20 cellular contexts compared by ENCODE assay signal in genomic region chr11:126172596-126173038, GRCh38. TPM values are rescaled to one million over a fixed set of nuclear protein-coding genes. Genes with fewer than 3 reads are reported as not detected.
DNase-seq lines count a peak whose midpoint lies in the region; ATAC-seq, FAIRE-seq and TF ChIP-seq lines count a peak whose summit lies in the region.
"Had no signal": no experiment of that assay in that cellular context is flagged by ENCODE, and none has a peak within 500 bp of the region (broad histone marks: within the 10 kb centered on the region; RNA-seq: fewer than 3 reads in every experiment).

No MANE protein-coding gene starts in this region.

- H3K9me3 ChIP-seq in K562 (replicated peaks; ENCODE audit: control insufficient read depth, insufficient read depth, low read depth, low read length) (0 out of 2 replicates have a peak, but pooled peaks cover 2% of the 10 kb centered on the region), mesenchymal stem cell (ENCODE audit: control insufficient read depth, low read length) (no peaks in the 10 kb centered on the region), BE2C (no peaks in the 10 kb centered on the region)

- H3K4me2 ChIP-seq in K562 (ENCODE audit: insufficient read depth, low read length) (no peak overlapping the region), mesenchymal stem cell (ENCODE audit: low read length, poor library complexity, severe bottlenecking) (no peak overlapping the region)

- H3K4me3 ChIP-seq in BJ (ENCODE audit: low read depth, low read length) (no peak overlapping the region), K562 (no peak overlapping the region), mesenchymal stem cell (ENCODE audit: insufficient read depth in 1 of 2, low read depth in 1 of 2, low read length in 2 of 2) (no peak overlapping the region), BE2C (ENCODE audit: low read depth, low read length) (no peak overlapping the region)

- no peak overlapping the region for H3K4me3 Mint-ChIP-seq in nephron progenitor cell
- H3K4me3 Mint-ChIP-seq: brain; CD8-positive, alpha-beta T cell; natural killer cell; stimulated activated effector memory CD8-positive, alpha-beta T cell treated with anti-CD3 and anti-CD28 coated beads, Interleukin-12 subunit alpha, Interleukin-12 subunit beta, amount 100 ng/mL, for 72 hours had no signal

- H2BK15ac ChIP-seq in mesenchymal stem cell (ENCODE audit: low read depth, poor library complexity, severe bottlenecking): no peak overlapping the region

- ATAC-seq in K562 (no peak), HG03159 (IDR thresholded peaks at IDR 0.05; ENCODE audit: unreplicated experiment) (no peak)
- ATAC-seq: CD8-positive, alpha-beta T cell; natural killer cell; stimulated activated effector memory CD8-positive, alpha-beta T cell treated with anti-CD3 and anti-CD28 coated beads, Interleukin-12 subunit alpha, Interleukin-12 subunit beta, amount 100 ng/mL, for 72 hours had no signal

- peak overlapping the region; percentile 11 for H2BK120ac ChIP-seq in mesenchymal stem cell (ENCODE audit: low read depth, low read length)

- no peaks in the 10 kb centered on the region for H4K20me1 ChIP-seq in K562 (replicated peaks; ENCODE audit: control insufficient read depth, insufficient read depth, low read length)

- H2AK5ac ChIP-seq in mesenchymal stem cell (ENCODE audit: low read length, severe bottlenecking): no peak overlapping the region

- TF ChIP-seq POLR2A in K562 (conservative IDR thresholded peaks at IDR 0.05): no peak

- TF ChIP-seq CTCF in BJ (IDR thresholded peaks at IDR 0.05; ENCODE audit: insufficient read depth, low read depth, low read length) (no peak), K562 (IDR thresholded peaks at IDR 0.05 in 2 of 3, conservative IDR thresholded peaks at IDR 0.05 in 1 of 3; ENCODE audit: insufficient read depth in 2 of 3, low read depth in 1 of 3, low read length in 3 of 3) (no peak), BE2C (IDR thresholded peaks at IDR 0.05; ENCODE audit: low read depth, low read length) (no peak), nephron progenitor cell (IDR thresholded peaks at IDR 0.05) (no peak)

- in situ Hi-C loops in K562 (cut with MboI): no loop called here

- H3K23ac ChIP-seq in mesenchymal stem cell (ENCODE audit: low read length in 2 of 2): no peak overlapping the region

- H4K8ac ChIP-seq in mesenchymal stem cell (ENCODE audit: low read length): no peak overlapping the region

- POLR2A ChIA-PET in BJ (lab: Charles Lee) (no interaction called here), K562 (lab: Yijun Ruan, JAX) (no interaction called here)

- no peak for FAIRE-seq in K562 (lab: Jason Lieb, UNC)

- H3K27me3 ChIP-seq in BJ (ENCODE audit: control insufficient read depth, insufficient read depth, low read length) (peaks cover 7% of the 10 kb centered on the region), K562 (ENCODE audit: control insufficient read depth in 2 of 2, insufficient read depth in 2 of 2, low read length in 2 of 2) (peaks cover 50 to 68% of the 10 kb centered on the region in 2 experiments), mesenchymal stem cell (ENCODE audit: control insufficient read depth in 1 of 2, insufficient read depth in 1 of 2, low read length in 2 of 2) (peaks cover 0 to 31% of the 10 kb centered on the region in 2 experiments), BE2C (no peaks in the 10 kb centered on the region)

- H3K4me1 ChIP-seq in K562 (replicated peaks in 1 of 2; ENCODE audit: control insufficient read depth in 2 of 2, insufficient read depth in 2 of 2, low read length in 2 of 2): no peaks in the 10 kb centered on the region
- H3K4me1 ChIP-seq in mesenchymal stem cell (ENCODE audit: control insufficient read depth, insufficient read depth, low read depth, low read length): no peaks in the 10 kb centered on the region
- H3K4me1 ChIP-seq in BE2C: peaks cover 8% of the 10 kb centered on the region

- H3K4me1 Mint-ChIP-seq in nephron progenitor cell: peaks cover 17% of the 10 kb centered on the region
- H3K4me1 Mint-ChIP-seq: stimulated activated effector memory CD8-positive, alpha-beta T cell treated with anti-CD3 and anti-CD28 coated beads, Interleukin-12 subunit alpha, Interleukin-12 subunit beta, amount 100 ng/mL, for 72 hours had no signal

- CTCF ChIA-PET in BJ (lab: Yijun Ruan, JAX): no interaction called here
- CTCF ChIA-PET in K562 (lab: Yijun Ruan, JAX; ENCODE audit: low intra/inter-chr PET ratio): no interaction called here

- WGBS in K562 (ENCODE audit: insufficient coverage, low coverage, missing lambda C conversion rate): 0% methylated on average over 8 of the region's 8 CpGs
- WGBS in mesenchymal stem cell: 85% methylated on average over 8 of the region's 8 CpGs

- H2BK12ac ChIP-seq in mesenchymal stem cell (ENCODE audit: low read length in 2 of 2): no peak overlapping the region

- BruUV-seq in K562 (replicated peaks; lab: Mats Ljungman, UMichigan): no TSS peak

- H3K27me3 Mint-ChIP-seq in nephron progenitor cell (ENCODE audit: low read depth, poor library complexity): peaks cover 26% of the 10 kb centered on the region

- H3K18ac ChIP-seq in mesenchymal stem cell (ENCODE audit: low read depth in 1 of 2, low read length in 2 of 2): no peak overlapping the region

- no peak overlapping the region for H3K9ac ChIP-seq in K562 (ENCODE audit: insufficient read depth in 1 of 2, low read depth in 2 of 2, low read length in 2 of 2)
- H3K9ac ChIP-seq in mesenchymal stem cell (ENCODE audit: low read length): peak overlapping the region; percentile 21

- no peaks in the 10 kb centered on the region for H3K9me3 Mint-ChIP-seq in nephron progenitor cell
- H3K9me3 Mint-ChIP-seq: CD8-positive, alpha-beta T cell; natural killer cell; stimulated activated effector memory CD8-positive, alpha-beta T cell treated with anti-CD3 and anti-CD28 coated beads, Interleukin-12 subunit alpha, Interleukin-12 subunit beta, amount 100 ng/mL, for 72 hours had no signal

- H3K27ac Mint-ChIP-seq in nephron progenitor cell: no peak overlapping the region
- H3K27ac Mint-ChIP-seq: CD8-positive, alpha-beta T cell; natural killer cell; stimulated activated effector memory CD8-positive, alpha-beta T cell treated with anti-CD3 and anti-CD28 coated beads, Interleukin-12 subunit alpha, Interleukin-12 subunit beta, amount 100 ng/mL, for 72 hours had no signal

- H3K9me1 ChIP-seq in K562 (ENCODE audit: control insufficient read depth, insufficient read depth, low read length): no peaks in the 10 kb centered on the region

- H3K79me2 ChIP-seq in K562 (ENCODE audit: control insufficient read depth, insufficient read depth, low read length): no peaks in the 10 kb centered on the region

- peaks cover 3% of the 10 kb centered on the region for H3K36me3 Mint-ChIP-seq in nephron progenitor cell (ENCODE audit: low read depth)
- H3K36me3 Mint-ChIP-seq: CD8-positive, alpha-beta T cell; natural killer cell; stimulated activated effector memory CD8-positive, alpha-beta T cell treated with anti-CD3 and anti-CD28 coated beads, Interleukin-12 subunit alpha, Interleukin-12 subunit beta, amount 100 ng/mL, for 72 hours had no signal

- H3K27ac ChIP-seq in K562 (ENCODE audit: extremely low read depth, low read depth, low read length): no peak overlapping the region
- no peak overlapping the region for H3K27ac ChIP-seq in mesenchymal stem cell (ENCODE audit: low read length, poor library complexity, severe bottlenecking)

- intact Hi-C loops in K562 (cut with micrococcal nuclease): no loop called here

- H2AFZ ChIP-seq in K562 (ENCODE audit: low read depth, low read length) (no peak overlapping the region), mesenchymal stem cell (ENCODE audit: low read depth, low read length) (no peak overlapping the region)

- H3K36me3 ChIP-seq in BJ (ENCODE audit: control insufficient read depth, insufficient read depth, low read length): no peaks in the 10 kb centered on the region
- no peaks in the 10 kb centered on the region for H3K36me3 ChIP-seq in K562 (ENCODE audit: control insufficient read depth, insufficient read depth, low read length)
- H3K36me3 ChIP-seq in mesenchymal stem cell (ENCODE audit: control insufficient read depth in 1 of 2, insufficient read depth in 2 of 2, low read depth in 1 of 2, low read length in 2 of 2): no peaks in the 10 kb centered on the region
- no peaks in the 10 kb centered on the region for H3K36me3 ChIP-seq in BE2C

- H3K4ac ChIP-seq in mesenchymal stem cell (ENCODE audit: low read depth in 1 of 2, low read length in 2 of 2): no peak overlapping the region

- no peak for TF ChIP-seq RAD21 in K562 (CRISPR knock-in tag; conservative IDR thresholded peaks at IDR 0.05 in 1 of 2, IDR thresholded peaks at IDR 0.05 in 1 of 2)

- no peak overlapping the region for H3K14ac ChIP-seq in mesenchymal stem cell (ENCODE audit: low read length in 2 of 2)

- no peak for TF ChIP-seq EP300 in K562 (IDR thresholded peaks at IDR 0.05; ENCODE audit: low read length)

- peak; percentile 29 for DNase-seq in BJ (ENCODE audit: low read depth)
- peak; percentile 73 for DNase-seq in LHCN-M2 (ENCODE audit: low read depth)
- no peak for DNase-seq in K562 (ENCODE audit: extremely low read depth in 1 of 4, low spot score in 3 of 4)
- peak; percentile 15 for DNase-seq in mesenchymal stem cell
- DNase-seq in activated naive CD4-positive, alpha-beta T cell treated with anti-CD3 and anti-CD28 coated beads, Interleukin-2, amount 50 U/mL, for 16 hours: no peak
- DNase-seq in BE2C: no peak
- DNase-seq in nephron progenitor cell: no peak
- DNase-seq: activated naive CD4-positive, alpha-beta T cell treated with Interleukin-2 at 50 U/mL for 16 hours; CD8-positive, alpha-beta T cell; hippocampal formation; KBM-7; natural killer cell; NCI-H1694 treated with DMSO at 0.1 percent for 48 hours; NCI-H748 treated with DMSO at 0.1 percent for 48 hours; retina; SHP77 treated with DMSO at 0.1 percent for 48 hours; stimulated activated CD4-positive, alpha-beta T cell treated with anti-CD3 and anti-CD28 coated beads, Interleukin-4, amount 100 ng/mL, for 1 hour had no signal

- no peak overlapping the region for H4K91ac ChIP-seq in mesenchymal stem cell (ENCODE audit: low read length)

- no peak overlapping the region for H2BK5ac ChIP-seq in mesenchymal stem cell (ENCODE audit: low read depth, low read length, poor library complexity, severe bottlenecking)

- H3K79me1 ChIP-seq in mesenchymal stem cell (replicated peaks; ENCODE audit: low read length, poor library complexity, severe bottlenecking): no peaks in the 10 kb centered on the region

RNA-seq across cellular contexts. Expression of gene RPUSD4, which starts 38.8 kb away (rescaled TPM):
- 18.9 and 31.8 TPM in 2 replicates for polyA plus RNA-seq in BJ (2011; rRNA removed)
- polyA minus RNA-seq in BJ (2011; rRNA and poly(A)+ RNA removed): 24.2 and 46.9 TPM in 2 replicates
- 22.4 and 33.3 TPM in 2 replicates for total RNA-seq in LHCN-M2 (2014; rRNA removed)
- polyA plus RNA-seq in LHCN-M2 (2012): 15.9 TPM
- 67.3 and 72.3 TPM in 2 replicates for total RNA-seq in K562 (2011; cell fraction: chromatin; rRNA removed; ENCODE audit: low replicate concordance)
- 44.7 and 53.4 TPM in 2 replicates for total RNA-seq in K562 (2011; cell fraction: nucleolus; rRNA removed)
- 62.1 and 73.7 TPM in 2 replicates for total RNA-seq in K562 (2011; cell fraction: nucleoplasm; rRNA removed)
- total RNA-seq in K562 (2014; rRNA removed): 37.6 and 43.1 TPM in 2 replicates
- total RNA-seq in K562 (2014; rRNA removed; fragmentation: Illumina TruSeq; extraction: Trizol): 36.2 and 42.6 TPM in 2 replicates
- total RNA-seq in K562 (2015; rRNA removed; fragmentation: Illumina TruSeq; extraction: Trizol): 36.5 and 39.0 TPM in 2 replicates
- total RNA-seq in K562 (2021): 45.8 and 47.8 TPM in 2 replicates
- 44.5 and 56.2 TPM in 2 replicates for polyA plus RNA-seq in K562 (2011; rRNA removed)
- 43.7 and 51.9 TPM in 2 replicates for polyA plus RNA-seq in K562 (2011; cell fraction: cytosol; rRNA removed)
- polyA plus RNA-seq in K562 (2011; cell fraction: nucleus; rRNA removed): 48.9 and 90.2 TPM in 2 replicates
- 35.8 and 46.1 TPM in 2 replicates for polyA plus RNA-seq in K562 (2012)
- 44.6 and 51.7 TPM in 2 replicates for polyA plus RNA-seq in K562 (2014; fragmentation: Illumina TruSeq; extraction: Trizol)
- polyA plus RNA-seq in K562 (2014; fragmentation: Nextera tagmentation; extraction: Ambion mirVana): 10 to 100 TPM; 27.4 to 52.8 TPM
- 47.5 and 53.3 TPM in 2 replicates for polyA plus RNA-seq in K562 (2014; rRNA removed)
- polyA minus RNA-seq in K562 (2011; rRNA and poly(A)+ RNA removed): 79.2 and 130 TPM in 2 replicates
- 16.5 and 34.6 TPM in 2 replicates for polyA minus RNA-seq in K562 (2011; cell fraction: cytosol; rRNA and poly(A)+ RNA removed)
- polyA minus RNA-seq in K562 (2011; cell fraction: nucleus; rRNA and poly(A)+ RNA removed): 25.7 and 32.0 TPM in 2 replicates
- polyA plus RNA-seq in mesenchymal stem cell (2013, experiment 1 of 2): 11.2 TPM
- 11.4 TPM for polyA plus RNA-seq in mesenchymal stem cell (2013, experiment 2 of 2)
- polyA plus RNA-seq in BE2C (2012; ENCODE audit: insufficient read depth, insufficient read length, low read depth): 72.1 TPM

RNA-seq across cellular contexts. Expression of gene FAM118B, which starts 39.0 kb away (rescaled TPM):
- 14.2 and 24.5 TPM in 2 replicates for polyA plus RNA-seq in BJ (2011; rRNA removed)
- 5.2 and 5.5 TPM in 2 replicates for polyA minus RNA-seq in BJ (2011; rRNA and poly(A)+ RNA removed)
- total RNA-seq in LHCN-M2 (2014; rRNA removed): 26.2 and 35.2 TPM in 2 replicates
- polyA plus RNA-seq in LHCN-M2 (2012): 17.2 TPM
- 19.2 and 31.7 TPM in 2 replicates for total RNA-seq in K562 (2011; cell fraction: chromatin; rRNA removed; ENCODE audit: low replicate concordance)
- total RNA-seq in K562 (2011; cell fraction: nucleolus; rRNA removed): 10.5 and 13.8 TPM in 2 replicates
- 20.2 and 35.6 TPM in 2 replicates for total RNA-seq in K562 (2011; cell fraction: nucleoplasm; rRNA removed)
- 12.0 and 15.0 TPM in 2 replicates for total RNA-seq in K562 (2014; rRNA removed)
- total RNA-seq in K562 (2014; rRNA removed; fragmentation: Illumina TruSeq; extraction: Trizol): 22.1 and 25.1 TPM in 2 replicates
- total RNA-seq in K562 (2015; rRNA removed; fragmentation: Illumina TruSeq; extraction: Trizol): 23.4 and 27.3 TPM in 2 replicates
- 17.8 and 19.0 TPM in 2 replicates for total RNA-seq in K562 (2021)
- polyA plus RNA-seq in K562 (2011; rRNA removed): 12.4 and 23.9 TPM in 2 replicates
- polyA plus RNA-seq in K562 (2011; cell fraction: cytosol; rRNA removed): 7.1 and 7.7 TPM in 2 replicates
- polyA plus RNA-seq in K562 (2011; cell fraction: nucleus; rRNA removed): 6.8 and 7.1 TPM in 2 replicates
- 11.3 and 18.0 TPM in 2 replicates for polyA plus RNA-seq in K562 (2012)
- 17.6 and 20.0 TPM in 2 replicates for polyA plus RNA-seq in K562 (2014; fragmentation: Illumina TruSeq; extraction: Trizol)
- 10 to 100 TPM; 31.8 to 49.0 TPM for polyA plus RNA-seq in K562 (2014; fragmentation: Nextera tagmentation; extraction: Ambion mirVana)
- 13.8 and 17.2 TPM in 2 replicates for polyA plus RNA-seq in K562 (2014; rRNA removed)
- 12.1 and 15.2 TPM in 2 replicates for polyA minus RNA-seq in K562 (2011; rRNA and poly(A)+ RNA removed)
- polyA minus RNA-seq in K562 (2011; cell fraction: cytosol; rRNA and poly(A)+ RNA removed): 4.2 and 5.3 TPM in 2 replicates
- 7.8 and 9.3 TPM in 2 replicates for polyA minus RNA-seq in K562 (2011; cell fraction: nucleus; rRNA and poly(A)+ RNA removed)
- 19.9 TPM for polyA plus RNA-seq in mesenchymal stem cell (2013, experiment 1 of 2)
- 20.4 TPM for polyA plus RNA-seq in mesenchymal stem cell (2013, experiment 2 of 2)
- polyA plus RNA-seq in BE2C (2012; ENCODE audit: insufficient read depth, insufficient read length, low read depth): 29.3 TPM

Comparison
In these comparisons a context has a peak if more than half of its experiments do, and no peak if none do; other contexts are left out.
1. DNase-seq: peak in BJ (single experiment), LHCN-M2 (single experiment) and mesenchymal stem cell (single experiment); none in K562 (0 of 4), activated naive CD4-positive, alpha-beta T cell treated with anti-CD3 and anti-CD28 coated beads, Interleukin-2, amount 50 U/mL, for 16 hours (single experiment), BE2C (single experiment) and nephron progenitor cell (single experiment).